ENCODE assay signal across 16 cellular contexts in the genomic region with DNA sequence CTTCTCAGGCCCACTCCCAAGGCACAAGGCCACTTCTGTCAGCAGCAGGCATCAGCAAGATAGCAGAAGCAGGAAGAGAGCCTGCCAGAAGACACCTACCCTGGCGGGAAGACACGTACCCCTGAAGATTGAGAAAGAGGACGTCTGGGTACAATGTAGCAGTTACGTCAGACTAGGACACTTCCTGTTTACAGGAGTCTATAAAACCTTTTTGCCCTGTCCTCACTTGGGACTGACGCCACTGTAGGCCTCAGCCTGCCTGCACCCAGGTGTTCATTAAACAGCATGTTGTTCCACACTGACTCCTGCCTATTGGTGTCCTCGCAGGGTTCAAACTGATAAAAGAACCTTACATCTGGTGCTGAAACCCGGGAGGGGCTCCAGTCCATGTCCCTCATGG. TPM values are rescaled to one million over a fixed set of nuclear protein-coding genes. Genes with fewer than 3 reads are reported as not detected.
DNase-seq lines count a peak whose midpoint lies in the region; ATAC-seq and TF ChIP-seq lines count a peak whose summit lies in the region.
"Had no signal": no experiment of that assay in that cellular context is flagged by ENCODE, and none has a peak within 500 bp of the region (broad histone marks: within the 10 kb centered on the region; RNA-seq: fewer than 3 reads in every experiment).

No MANE protein-coding gene starts in this region.

- no peaks in the 10 kb centered on the region for H3K27me3 ChIP-seq in upper lobe of left lung

- intact Hi-C loops in cardiac septum (cut with DNase I), result no loop called here
- intact Hi-C loops in Right ventricle myocardium inferior (cut with DNase I), result no loop called here

- no peak overlapping the region for H3K4me3 ChIP-seq in cardiac fibroblast (replicated peaks in 1 of 2; ENCODE audit: low read depth in 2 of 2, low read length in 2 of 2)
- H3K4me3 ChIP-seq in upper lobe of left lung, result no peak overlapping the region
- H3K4me3 ChIP-seq in coronary artery, result no peak overlapping the region

- H3K27ac ChIP-seq in upper lobe of left lung (peak overlapping the region; percentile 10 to 40 (median 25)), coronary artery (no peak overlapping the region)

- 19 to 47% methylated on average over 3 to 7 of the region's 7 CpGs for WGBS in upper lobe of left lung, 2 donors

- TF ChIP-seq EP300 in upper lobe of left lung (IDR thresholded peaks at IDR 0.05), result peak in 1 of 4 donors; percentile 26

- H3K36me3 ChIP-seq in upper lobe of left lung, result no peaks in the 10 kb centered on the region

- ATAC-seq in Right ventricle myocardium inferior (no peak), upper lobe of left lung (ENCODE audit: low FRiP score in 2 of 2) (peak; percentile 41 to 63), GM18867 (IDR thresholded peaks at IDR 0.05; ENCODE audit: unreplicated experiment) (no peak)
- ATAC-seq: activated T-cell treated with anti-CD3 and anti-CD28 coated beads, Interleukin-2, amount 50 U/mL, for 72 hours had no signal

- peaks cover 0 to 3% (median 0%) of the 10 kb centered on the region in 4 donors for H3K4me1 ChIP-seq in upper lobe of left lung

- TF ChIP-seq POLR2A in upper lobe of left lung (IDR thresholded peaks at IDR 0.05), result no peak

- TF ChIP-seq CTCF in cardiac fibroblast (IDR thresholded peaks at IDR 0.05; ENCODE audit: low read depth, low read length), result no peak
- TF ChIP-seq CTCF in upper lobe of left lung (IDR thresholded peaks at IDR 0.05), result no peak
- TF ChIP-seq CTCF in coronary artery (IDR thresholded peaks at IDR 0.05), result no peak

- no peaks in the 10 kb centered on the region for H3K9me3 ChIP-seq in upper lobe of left lung

- DNase-seq in cardiac septum (ENCODE audit: low spot score) (peak; percentile 76), Right ventricle myocardium inferior (ENCODE audit: missing footprints) (no peak), SIG-M5 (lab: John Stamatoyannopoulos, UW) (peak; percentile 9), cardiac fibroblast (ENCODE audit: low read depth in 2 of 2) (peak; percentile 46 to 61), upper lobe of left lung (peak in 1 of 2 donors; percentile 36), coronary artery (ENCODE audit: low spot score) (no peak)
- no peak for DNase-seq in activated T-cell treated with anti-CD3 and anti-CD28 coated beads, Interleukin-2, amount 50 U/mL, for 1 hour
- DNase-seq: activated CD4-positive, alpha-beta memory T cell treated with anti-CD3 and anti-CD28 coated beads, Interleukin-2, amount 10 ng/mL, durations not matched to agents 7 days and 5 days; activated T-cell treated with anti-CD3 and anti-CD28 coated beads, Interleukin-2, amount 50 U/mL, for 72 hours; CD4-positive, CD25-positive, alpha-beta regulatory T cell; DMS53; midbrain; MM.1S; NCI-H2107; NCI-H526 had no signal

RNA-seq across cellular contexts. Expression of gene ODF2L, which starts 56.7 kb away (rescaled TPM):
- total RNA-seq in cardiac septum (12.1 TPM), Right ventricle myocardium inferior (5.1 TPM), upper lobe of left lung (100 to 1,000 TPM in 2 of 6 donors, 10 to 100 TPM in 4; 22.2 to 179 (median 34.0) TPM)

Comparison
In these comparisons a context has a peak if more than half of its experiments do, and no peak if none do; other contexts are left out.
1. DNase-seq: peak in cardiac septum (single experiment), SIG-M5 (single experiment) and cardiac fibroblast (2 of 2); none in Right ventricle myocardium inferior (single experiment), activated T-cell treated with anti-CD3 and anti-CD28 coated beads, Interleukin-2, amount 50 U/mL, for 1 hour (single experiment) and coronary artery (single experiment).
2. ATAC-seq: peak in upper lobe of left lung (2 of 2); none in Right ventricle myocardium inferior (single experiment) and GM18867 (single experiment).
3. H3K27ac ChIP-seq: peak in upper lobe of left lung (4 of 4); none in coronary artery (0 of 2).